In the genomic region with DNA sequence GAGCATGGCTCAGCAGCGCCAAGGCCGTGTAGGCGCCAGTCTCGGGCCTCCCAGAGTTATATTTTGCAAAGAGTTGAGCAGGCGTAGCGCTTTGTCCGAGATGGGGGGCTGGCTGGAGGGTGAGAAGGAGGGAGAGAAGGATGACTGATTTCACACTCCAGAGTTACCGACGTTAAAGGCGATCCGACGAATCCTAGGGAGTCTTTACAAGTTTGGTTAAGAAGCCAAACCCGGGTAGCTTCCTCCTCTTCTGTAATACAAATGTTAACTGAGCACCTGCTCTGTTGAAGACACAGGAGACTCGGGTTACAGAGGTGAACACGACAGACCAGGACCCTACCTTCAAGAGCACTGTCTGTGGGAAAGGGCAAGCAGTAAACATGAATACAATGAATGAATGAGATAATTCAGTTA, we compare ENCODE assay signal across 8 cellular contexts. TPM values are rescaled to one million over a fixed set of nuclear protein-coding genes. Genes with fewer than 3 reads are reported as not detected.
DNase-seq lines count a peak whose midpoint lies in the region; ATAC-seq, FAIRE-seq and TF ChIP-seq lines count a peak whose summit lies in the region.

No MANE protein-coding gene starts in this region.

- H3K36me3 Mint-ChIP-seq in activated naive CD8-positive, alpha-beta T cell treated with anti-CD3 and anti-CD28 coated beads for 36 hours = peaks cover 31% of the 10 kb centered on the region

- H3K9me3 ChIP-seq in heart left ventricle = no peaks in the 10 kb centered on the region
- H3K9me3 ChIP-seq in vagina = no peaks in the 10 kb centered on the region

- no peaks in the 10 kb centered on the region for H3K9me3 Mint-ChIP-seq in activated naive CD8-positive, alpha-beta T cell treated with anti-CD3 and anti-CD28 coated beads for 36 hours

- peaks cover 0 to 11% (median 0%) of the 10 kb centered on the region in 9 donors for H3K36me3 ChIP-seq in heart left ventricle
- no peaks in the 10 kb centered on the region for H3K36me3 ChIP-seq in vagina

- no peaks in the 10 kb centered on the region for H3K27me3 Mint-ChIP-seq in activated naive CD8-positive, alpha-beta T cell treated with anti-CD3 and anti-CD28 coated beads for 36 hours

- ATAC-seq in heart left ventricle = no peak
- no peak for ATAC-seq in left cardiac atrium
- no peak for ATAC-seq in HG02759 (IDR thresholded peaks at IDR 0.05; ENCODE audit: unreplicated experiment)

- no peak for DNase-seq in heart left ventricle
- DNase-seq in left cardiac atrium = no peak
- DNase-seq in activated naive CD8-positive, alpha-beta T cell treated with anti-CD3 and anti-CD28 coated beads for 36 hours = no peak
- DNase-seq in lower leg skin (ENCODE audit: low spot score in 2 of 2) = no peak
- no peak for DNase-seq in vagina (ENCODE audit: extremely low spot score in 2 of 2)
- no peak for DNase-seq in NCI-H187 (lab: John Stamatoyannopoulos, UW)
- no peak for DNase-seq in urothelium cell line (ENCODE audit: low spot score)

- peaks cover 8 to 75% (median 60%) of the 10 kb centered on the region in 12 donors for H3K4me1 ChIP-seq in heart left ventricle
- peaks cover 78% of the 10 kb centered on the region for H3K4me1 ChIP-seq in vagina

- no peak for TF ChIP-seq POLR2A in heart left ventricle (IDR thresholded peaks at IDR 0.05)
- TF ChIP-seq POLR2A in lower leg skin (IDR thresholded peaks at IDR 0.05) = no peak
- TF ChIP-seq POLR2A in vagina (IDR thresholded peaks at IDR 0.05) = no peak

- 1% methylated on average over 15 of the region's 15 CpGs for WGBS in heart left ventricle, 4 donors
- 0% methylated on average over 15 of the region's 15 CpGs for WGBS in lower leg skin, 2 donors

- H3K27ac ChIP-seq in heart left ventricle (peak overlapping the region; percentile 20 to 100 (median 98)), vagina (peak overlapping the region; percentile 100)

- FAIRE-seq in urothelium cell line (lab: Jason Lieb, UNC) = no peak

- peak overlapping the region; percentile 100 for H3K27ac Mint-ChIP-seq in activated naive CD8-positive, alpha-beta T cell treated with anti-CD3 and anti-CD28 coated beads for 36 hours

- H3K4me1 Mint-ChIP-seq in activated naive CD8-positive, alpha-beta T cell treated with anti-CD3 and anti-CD28 coated beads for 36 hours = peaks cover 59% of the 10 kb centered on the region

- H3K4me3 ChIP-seq in heart left ventricle (peak overlapping the region; percentile 35 to 85 (median 72)), lower leg skin (ENCODE audit: low read depth, poor library complexity, severe bottlenecking) (peak overlapping the region; percentile 33), vagina (peak overlapping the region; percentile 53 to 64)

- peak in 4 of 12 donors; percentile 14 to 35 (median 34) for TF ChIP-seq CTCF in heart left ventricle (IDR thresholded peaks at IDR 0.05)
- TF ChIP-seq CTCF in lower leg skin (IDR thresholded peaks at IDR 0.05) = no peak
- peak in 1 of 3 experiments; percentile 23 for TF ChIP-seq CTCF in vagina (IDR thresholded peaks at IDR 0.05)

- intact Hi-C loops in heart left ventricle (cut with DNase I) (loop anchor here in 8 of 10 donors (1.0 to 10.0 kb wide), 14 partner anchors 48 to 250 kb away; a partner anchor contains a TSS), left cardiac atrium (cut with DNase I) (loop anchor here (2.0 to 5.0 kb wide), 2 partner anchors 44 to 48 kb away; a partner anchor contains a TSS), lower leg skin (cut with DNase I; ENCODE audit: low total_unique reads) (no loop called here), vagina (cut with DNase I) (loop anchor here (2.0 to 5.0 kb wide), 3 partner anchors 46 to 133 kb away; a partner anchor contains a TSS)

- no peaks in the 10 kb centered on the region for H3K27me3 ChIP-seq in heart left ventricle
- H3K27me3 ChIP-seq in vagina = no peaks in the 10 kb centered on the region

- H3K4me3 Mint-ChIP-seq in activated naive CD8-positive, alpha-beta T cell treated with anti-CD3 and anti-CD28 coated beads for 36 hours = peak overlapping the region; percentile 92

RNA-seq across cellular contexts. Expression of a gene that starts 0.8 kb away (rescaled TPM):
- total RNA-seq in heart left ventricle (10 to 100 TPM; 31.4 to 77.6 (median 50.7) TPM), left cardiac atrium (10 to 100 TPM; 42.8 to 56.9 TPM), lower leg skin (100 to 1,000 TPM in 3 of 4 donors, 10 to 100 TPM in 1; 93.9 to 120 (median 110) TPM), vagina (118 TPM)
- 10 to 100 TPM; 17.3 to 18.5 TPM for polyA plus RNA-seq in heart left ventricle
- total RNA-seq in activated naive CD8-positive, alpha-beta T cell treated with anti-CD3 and anti-CD28 coated beads for 36 hours = 100 to 1,000 TPM; 198 to 200 TPM

RNA-seq across cellular contexts. Expression of a gene that starts 3.7 kb away (rescaled TPM):
- total RNA-seq in heart left ventricle (not detected), left cardiac atrium (not detected), lower leg skin (not detected), vagina (not detected)
- polyA plus RNA-seq in heart left ventricle = under 1 TPM in 1 of 2 donors, not detected in 1; 0.08 TPM
- not detected for total RNA-seq in activated naive CD8-positive, alpha-beta T cell treated with anti-CD3 and anti-CD28 coated beads for 36 hours

RNA-seq across cellular contexts. Expression of a gene that starts 5.5 kb away (rescaled TPM):
- total RNA-seq in heart left ventricle (10 to 100 TPM; 51.8 to 77.2 (median 59.5) TPM), left cardiac atrium (10 to 100 TPM; 62.1 to 62.2 TPM), lower leg skin (10 to 100 TPM; 40.4 to 52.3 (median 47.7) TPM), vagina (38.1 TPM)
- polyA plus RNA-seq in heart left ventricle = 10 to 100 TPM; 29.3 to 35.3 TPM
- 10 to 100 TPM; 16.7 TPM for total RNA-seq in activated naive CD8-positive, alpha-beta T cell treated with anti-CD3 and anti-CD28 coated beads for 36 hours

RNA-seq across cellular contexts. Expression of a gene that starts 40.1 kb away (rescaled TPM):
- total RNA-seq in heart left ventricle (10 to 100 TPM in 7 of 9 donors, 1 to 10 TPM in 2; 8.2 to 14.2 (median 11.0) TPM), left cardiac atrium (10 to 100 TPM; 12.4 to 13.8 TPM), lower leg skin (10 to 100 TPM in 3 of 4 donors, 1 to 10 TPM in 1; 7.8 to 16.0 (median 13.6) TPM), vagina (5.9 TPM)
- 10 to 100 TPM; 11.2 to 27.3 TPM for polyA plus RNA-seq in heart left ventricle
- 10 to 100 TPM; 10.6 to 11.3 TPM for total RNA-seq in activated naive CD8-positive, alpha-beta T cell treated with anti-CD3 and anti-CD28 coated beads for 36 hours

RNA-seq across cellular contexts. Expression of a gene that starts 45.7 kb away (rescaled TPM):
- total RNA-seq in heart left ventricle (1 to 10 TPM; 2.8 to 9.6 (median 7.8) TPM), left cardiac atrium (10 to 100 TPM; 20.5 to 24.6 TPM), lower leg skin (10 to 100 TPM; 12.5 to 15.0 (median 13.9) TPM), vagina (10.8 TPM)
- polyA plus RNA-seq in heart left ventricle = 1 to 10 TPM; 1.6 to 9.6 TPM
- 1 to 10 TPM; 7.6 to 9.2 TPM for total RNA-seq in activated naive CD8-positive, alpha-beta T cell treated with anti-CD3 and anti-CD28 coated beads for 36 hours
